21 cellular contexts compared by ENCODE assay signal in genomic region chr20:22455259-22455658, GRCh38.
A peak's percentile ranks its signal among the peaks of the same experiment; 100 is the strongest.
DNase-seq lines count a peak whose midpoint lies in the region; ATAC-seq, FAIRE-seq and TF ChIP-seq lines count a peak whose summit lies in the region.
"Had no signal": no experiment of that assay in that cellular context is flagged by ENCODE, and none has a peak within 500 bp of the region (broad histone marks: within the 10 kb centered on the region; RNA-seq: fewer than 3 reads in every experiment).

No MANE protein-coding gene starts in this region.

- TF ChIP-seq CTCF in HepG2 (CRISPR knock-in tag; IDR thresholded peaks at IDR 0.05) (no peak), right lobe of liver (IDR thresholded peaks at IDR 0.05) (no peak), K562 (IDR thresholded peaks at IDR 0.05 in 2 of 3, conservative IDR thresholded peaks at IDR 0.05 in 1 of 3; ENCODE audit: insufficient read depth in 2 of 3, low read depth in 1 of 3, low read length in 3 of 3) (no peak)

- H3K9me3 ChIP-seq in HepG2 (ENCODE audit: low read length) = no peaks in the 10 kb centered on the region
- H3K9me3 ChIP-seq in right lobe of liver = no peaks in the 10 kb centered on the region
- H3K9me3 ChIP-seq in K562 (replicated peaks; ENCODE audit: control insufficient read depth, insufficient read depth, low read depth, low read length) = no peaks in the 10 kb centered on the region
- H3K9me3 ChIP-seq: A549, BE2C, MG63 had no signal

- H3K4me2 ChIP-seq in HepG2 (ENCODE audit: low read depth, low read length) (peak overlapping the region; percentile 10; the same call in 1 of the 2 replicates), K562 (ENCODE audit: insufficient read depth, low read length) (no peak overlapping the region)
- H3K4me2 ChIP-seq: A549, PC-9 had no signal

- no TSS peak for BruUV-seq in HepG2 (replicated peaks; lab: Mats Ljungman, UMichigan)
- no TSS peak for BruUV-seq in K562 (replicated peaks; lab: Mats Ljungman, UMichigan)

- ATAC-seq in HepG2 (no peak), right lobe of liver (no peak), K562 (no peak)
- ATAC-seq: A549, T-helper 17 cell had no signal

- WGBS in HepG2 (ENCODE audit: low lambda C conversion rate) = 12% methylated on average over 6 of the region's 6 CpGs
- 83% methylated on average over 6 of the region's 6 CpGs for WGBS in right lobe of liver (ENCODE audit: insufficient coverage, low coverage, low lambda C conversion rate, missing lambda C conversion rate)
- 46% methylated on average over 5 of the region's 6 CpGs for WGBS in K562 (ENCODE audit: insufficient coverage, low coverage, missing lambda C conversion rate)

- no peaks in the 10 kb centered on the region for H3K9me1 ChIP-seq in K562 (ENCODE audit: control insufficient read depth, insufficient read depth, low read length)

- intact Hi-C loops in HepG2 (cut with micrococcal nuclease; ENCODE audit: unreplicated experiment) = no loop called here
- intact Hi-C loops in right lobe of liver (cut with DNase I) = no loop called here
- intact Hi-C loops in K562 (cut with micrococcal nuclease) = loop anchor here (10.0 kb wide), 1 partner anchor 130 kb away; the partner anchor contains the start of gene FOXA2

- H3K4me1 ChIP-seq in HepG2 (ENCODE audit: insufficient read depth, low read length) = peaks cover 16% of the 10 kb centered on the region
- H3K4me1 ChIP-seq in right lobe of liver = peaks cover 0 to 28% (median 7%) of the 10 kb centered on the region in 4 donors
- H3K4me1 ChIP-seq in K562 (replicated peaks in 1 of 2; ENCODE audit: control insufficient read depth in 2 of 2, insufficient read depth in 2 of 2, low read length in 2 of 2) = no peaks in the 10 kb centered on the region
- H3K4me1 ChIP-seq: A549, BE2C had no signal

- no peaks in the 10 kb centered on the region for H3K36me3 ChIP-seq in HepG2 (replicated peaks in 1 of 2; ENCODE audit: control insufficient read depth in 1 of 2, insufficient read depth in 2 of 2, low read length in 2 of 2)
- H3K36me3 ChIP-seq in right lobe of liver = no peaks in the 10 kb centered on the region
- H3K36me3 ChIP-seq in K562 (ENCODE audit: control insufficient read depth, insufficient read depth, low read length) = no peaks in the 10 kb centered on the region
- H3K36me3 ChIP-seq: BE2C, MG63 had no signal

- H3K27me3 ChIP-seq in HepG2 (ENCODE audit: control insufficient read depth in 1 of 2, insufficient read depth in 2 of 2, low read length in 2 of 2) = peaks cover 6 to 52% of the 10 kb centered on the region in 2 experiments
- H3K27me3 ChIP-seq in right lobe of liver = no peaks in the 10 kb centered on the region
- no peaks in the 10 kb centered on the region for H3K27me3 ChIP-seq in K562 (ENCODE audit: control insufficient read depth in 2 of 2, insufficient read depth in 2 of 2, low read length in 2 of 2)
- H3K27me3 ChIP-seq: BE2C, MG63 had no signal

- H4K20me1 ChIP-seq in HepG2 (ENCODE audit: insufficient read depth, low read length) = no peaks in the 10 kb centered on the region
- H4K20me1 ChIP-seq in K562 (replicated peaks; ENCODE audit: control insufficient read depth, insufficient read depth, low read length) = no peaks in the 10 kb centered on the region

- TF ChIP-seq POLR2A in HepG2 (IDR thresholded peaks at IDR 0.05; ENCODE audit: insufficient read depth in 1 of 2, low read depth in 2 of 2, low read length in 2 of 2) (no peak), right lobe of liver (IDR thresholded peaks at IDR 0.05) (no peak), K562 (conservative IDR thresholded peaks at IDR 0.05) (no peak)

- CTCF ChIA-PET in HepG2 (lab: Yijun Ruan, JAX; ENCODE audit: low intra/inter-chr PET ratio, low total read pairs) (interaction anchor here (2.9 to 4.6 kb wide), 2 partner anchors 69 to 131 kb away, joined by 15 to 83 read pairs; partner anchors contain the start of gene FOXA2), K562 (lab: Yijun Ruan, JAX; ENCODE audit: low intra/inter-chr PET ratio) (no interaction called here)

- POLR2A ChIA-PET in HepG2 (lab: Yijun Ruan, JAX) (no interaction called here), K562 (lab: Yijun Ruan, JAX) (interaction anchor here (0.7 kb wide), 1 partner anchor 13 kb away, joined by 3 read pairs; no protein-coding TSS in a partner anchor)

- H2AFZ ChIP-seq in HepG2 (ENCODE audit: low read length) (no peak overlapping the region), K562 (ENCODE audit: low read depth, low read length) (peak overlapping the region; percentile 9; the same call in 1 of the 2 replicates)
- H2AFZ ChIP-seq: PC-9 had no signal

- TF ChIP-seq EP300 in HepG2 (IDR thresholded peaks at IDR 0.05; ENCODE audit: low read depth in 2 of 2, low read length in 2 of 2) (no peak), HepG2 (CRISPR knock-in tag; IDR thresholded peaks at IDR 0.05; ENCODE audit: borderline replicate concordance) (no peak), K562 (IDR thresholded peaks at IDR 0.05; ENCODE audit: low read length) (no peak)

- H3K27ac ChIP-seq in HepG2 (ENCODE audit: extremely low read length, insufficient read depth, low read length) = no peak overlapping the region
- H3K27ac ChIP-seq in right lobe of liver = no peak overlapping the region
- H3K27ac ChIP-seq in K562 (ENCODE audit: extremely low read depth, low read depth, low read length) = no peak overlapping the region
- H3K27ac ChIP-seq: PC-9, SK-N-MC had no signal

- H3K9ac ChIP-seq in HepG2 (ENCODE audit: insufficient read depth, low read depth, low read length) (no peak overlapping the region), K562 (ENCODE audit: insufficient read depth in 1 of 2, low read depth in 2 of 2, low read length in 2 of 2) (no peak overlapping the region)

- no peak for DNase-seq in HepG2 (ENCODE audit: low spot score)
- no peak for DNase-seq in right lobe of liver
- peak; percentile 35 for DNase-seq in NCI-H510A (lab: John Stamatoyannopoulos, UW)
- DNase-seq in K562 (ENCODE audit: extremely low read depth in 1 of 4, low spot score in 3 of 4) = no peak
- no peak for DNase-seq in DMS 273 (lab: John Stamatoyannopoulos, UW; ENCODE audit: unreplicated experiment)
- DNase-seq in A172 (ENCODE audit: low spot score) = no peak
- no peak for DNase-seq in cerebellar cortex (ENCODE audit: low spot score)
- DNase-seq in central memory CD4-positive, alpha-beta T cell = no peak
- DNase-seq: BE2C, MG63, NCI-H1436, NCI-H524, PC-9, RPMI8226, SHP77, SW 1271, T-helper 17 cell had no signal

- in situ Hi-C loops in HepG2 (cut with HindIII; ENCODE audit: extremely low pct_ligation_motif_present, low pct_unique_long_range_greater_than_20kb) (no loop called here), K562 (cut with MboI) (no loop called here)

- H3K79me2 ChIP-seq in HepG2 (ENCODE audit: insufficient read depth, low read length) (no peaks in the 10 kb centered on the region), K562 (ENCODE audit: control insufficient read depth, insufficient read depth, low read length) (no peaks in the 10 kb centered on the region)

- TF ChIP-seq RAD21 in HepG2 (CRISPR knock-in tag; IDR thresholded peaks at IDR 0.05) (no peak), K562 (CRISPR knock-in tag; conservative IDR thresholded peaks at IDR 0.05 in 1 of 2, IDR thresholded peaks at IDR 0.05 in 1 of 2) (no peak)

- H3K4me3 ChIP-seq in HepG2 (replicated peaks in 1 of 3; ENCODE audit: insufficient read depth in 1 of 3, low read depth in 2 of 3, low read length in 3 of 3) = no peak overlapping the region
- H3K4me3 ChIP-seq in right lobe of liver = no peak overlapping the region
- no peak overlapping the region for H3K4me3 ChIP-seq in K562
- H3K4me3 ChIP-seq: A549, MG63, PC-9, SK-N-MC had no signal

- FAIRE-seq in HepG2 (lab: Jason Lieb, UNC) (no peak), K562 (lab: Jason Lieb, UNC) (no peak)
- FAIRE-seq: G401.6, GM12892 had no signal

TF ChIP-seq in HepG2, 621 proteins besides CTCF, POLR2A, EP300 and RAD21 (continues in another document):
- TF ChIP-seq FOXO1 (CRISPR knock-in tag; IDR thresholded peaks at IDR 0.05) = 0 out of 2 replicates have a peak, but pooled peaks have one; percentile 21
- TF ChIP-seq GATAD2A (CRISPR knock-in tag; IDR thresholded peaks at IDR 0.05) = 0 out of 2 replicates have a peak, but pooled peaks have one; percentile 8
- TF ChIP-seq KDM5A (IDR thresholded peaks at IDR 0.05; ENCODE audit: borderline replicate concordance, low read length) = no peak
- no peak for TF ChIP-seq SYNCRIP (IDR thresholded peaks at IDR 0.05; ENCODE audit: insufficient read depth, low read depth, low read length)
- peak; percentile 33; the same call in 1 of the 2 replicates for TF ChIP-seq FOXA3 (CRISPR knock-in tag; IDR thresholded peaks at IDR 0.05)
- TF ChIP-seq ZNF317 (CRISPR knock-in tag; IDR thresholded peaks at IDR 0.05) = no peak
- TF ChIP-seq RBAK (CRISPR knock-in tag; IDR thresholded peaks at IDR 0.05) = no peak

TF ChIP-seq in K562, 482 proteins besides CTCF, POLR2A, EP300 and RAD21:
- TF ChIP-seq E2F4 (CRISPR knock-in tag; IDR thresholded peaks at IDR 0.05; ENCODE audit: low read depth) = no peak
- TF ChIP-seq KDM5B (IDR thresholded peaks at IDR 0.05; ENCODE audit: insufficient replicate concordance, low read depth, low read length) = no peak
- TF ChIP-seq ZNF280A (IDR thresholded peaks at IDR 0.05; ENCODE audit: low read depth, partially characterized antibody) = no peak

Comparison
In these comparisons a context has a peak if more than half of its experiments do, and no peak if none do; other contexts are left out.
1. Of the 241 proteins assayed by ChIP-seq in both HepG2 and K562: peak only in HepG2: FOXA3 and GATAD2A; only in K562: none; in both: none; in neither: 238; mixed calls (peak in some experiments, not most) for 1.